Comparison of ENCODE assay signal across 1 cellular context in genomic region chr3:37143821-37144220, GRCh38.
TF ChIP-seq lines count a peak whose summit lies in the region.

No MANE protein-coding gene starts in this region.

TF ChIP-seq in HepG2, 621 proteins besides CTCF, POLR2A, EP300 and RAD21 (continued from another document):
- no peak for TF ChIP-seq FOXP4 (CRISPR knock-in tag; IDR thresholded peaks at IDR 0.05)
- no peak for TF ChIP-seq SP140L (CRISPR knock-in tag; IDR thresholded peaks at IDR 0.05; ENCODE audit: borderline replicate concordance)
- no peak for TF ChIP-seq ZNF576 (CRISPR knock-in tag; IDR thresholded peaks at IDR 0.05)
- TF ChIP-seq GPN1 (CRISPR knock-in tag; IDR thresholded peaks at IDR 0.05; ENCODE audit: borderline replicate concordance), result no peak
TF ChIP-seq in HepG2: peak in this region for 0.
